ENCODE assay signal across 9 cellular contexts in the genomic region with DNA sequence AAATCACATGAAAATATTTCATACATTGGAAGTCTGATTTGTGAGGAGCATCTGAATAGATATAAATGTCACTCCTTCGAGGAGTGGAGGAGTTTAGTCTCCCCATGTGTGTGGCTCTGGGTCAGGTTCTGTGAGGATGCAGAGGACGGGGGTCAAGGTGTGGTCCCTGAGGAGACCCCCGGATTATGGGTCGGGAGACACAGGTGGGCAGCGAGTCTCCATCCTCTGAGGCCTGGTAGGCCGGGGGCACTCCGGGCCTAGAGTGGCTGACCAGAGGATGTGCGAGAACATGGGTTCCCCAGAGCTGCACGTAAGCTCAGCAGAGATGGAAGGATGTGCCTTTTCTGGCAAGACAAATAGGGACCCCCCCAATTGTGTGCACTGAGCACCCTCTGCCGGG.
"Had no signal": no experiment of that assay in that cellular context is flagged by ENCODE, and none has a peak within 500 bp of the region (broad histone marks: within the 10 kb centered on the region; RNA-seq: fewer than 3 reads in every experiment).

No MANE protein-coding gene starts in this region.

- H3K36me3 Mint-ChIP-seq: IgD-negative memory B cell had no signal

- H3K36me3 ChIP-seq: HAP-1 had no signal

- H3K4me1 Mint-ChIP-seq: IgD-negative memory B cell had no signal

- H3K4me3 ChIP-seq: GM23248, HAP-1, K562 had no signal

- ATAC-seq: HCT116, K562 had no signal

- H2AFZ ChIP-seq: GM23248 had no signal

- H3K4me1 ChIP-seq: HAP-1 had no signal

- H3K9ac ChIP-seq: GM23248 had no signal

- H3K4me3 Mint-ChIP-seq: HFFc6, IgD-negative memory B cell had no signal

- FAIRE-seq: K562 had no signal

- H3K27ac Mint-ChIP-seq: HFFc6, IgD-negative memory B cell had no signal

- H3K9me3 ChIP-seq: HAP-1 had no signal

- H3K27ac ChIP-seq: GM23248 had no signal

- H3K27me3 Mint-ChIP-seq: IgD-negative memory B cell had no signal

- DNase-seq: GM23248, GOT3, H7, HFFc6, KG1 had no signal
